In the genomic region with DNA sequence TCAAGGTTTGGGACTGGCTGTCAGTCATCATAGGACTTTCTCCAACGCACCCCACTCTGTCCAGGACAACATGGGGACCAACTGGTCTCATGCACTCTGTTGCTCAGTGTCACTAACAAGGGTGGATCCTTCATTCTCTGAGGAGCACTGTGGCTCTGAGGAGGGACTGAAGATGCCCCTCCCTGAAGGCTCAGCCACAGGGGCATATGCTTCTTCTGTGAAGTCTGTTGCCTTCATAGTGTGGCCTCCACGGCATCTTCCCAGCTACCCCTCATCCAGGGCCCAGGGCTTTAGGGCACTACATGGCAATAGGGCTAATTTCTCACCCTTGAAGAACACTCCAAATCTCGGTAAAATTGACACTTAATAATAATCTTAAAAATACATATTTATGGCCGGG, we compare ENCODE assay signal across 14 cellular contexts. TPM values are rescaled to one million over a fixed set of nuclear protein-coding genes. Genes with fewer than 3 reads are reported as not detected.
DNase-seq lines count a peak whose midpoint lies in the region; ATAC-seq, FAIRE-seq and TF ChIP-seq lines count a peak whose summit lies in the region.
"Had no signal": no experiment of that assay in that cellular context is flagged by ENCODE, and none has a peak within 500 bp of the region (broad histone marks: within the 10 kb centered on the region; RNA-seq: fewer than 3 reads in every experiment).

No MANE protein-coding gene starts in this region.

- peaks cover 25% of the 10 kb centered on the region for H3K4me1 Mint-ChIP-seq in activated CD8-positive, alpha-beta memory T cell treated with anti-CD3 and anti-CD28 coated beads, Interleukin-2, amount 10 ng/mL, durations not matched to agents 7 days and 5 days

- TF ChIP-seq EP300 in HepG2 (IDR thresholded peaks at IDR 0.05; ENCODE audit: low read depth in 2 of 2, low read length in 2 of 2): no peak
- TF ChIP-seq EP300 in HepG2 (CRISPR knock-in tag; IDR thresholded peaks at IDR 0.05; ENCODE audit: borderline replicate concordance): no peak

- H3K9me3 ChIP-seq in neuronal stem cell (replicated peaks in 1 of 2; ENCODE audit: control insufficient read depth in 2 of 2, insufficient read depth in 1 of 2, low read depth in 1 of 2, low read length in 2 of 2) (no peaks in the 10 kb centered on the region), HepG2 (ENCODE audit: low read length) (no peaks in the 10 kb centered on the region)
- H3K9me3 ChIP-seq: A549 had no signal

- H4K91ac ChIP-seq in neuronal stem cell (ENCODE audit: low read depth, low read length, poor library complexity): no peak overlapping the region

- no peak overlapping the region for H4K8ac ChIP-seq in neuronal stem cell (ENCODE audit: low read depth, low read length)

- in situ Hi-C loops in HepG2 (cut with HindIII; ENCODE audit: extremely low pct_ligation_motif_present, low pct_unique_long_range_greater_than_20kb): no loop called here

- H3K27me3 Mint-ChIP-seq in activated CD8-positive, alpha-beta memory T cell treated with anti-CD3 and anti-CD28 coated beads, Interleukin-2, amount 10 ng/mL, durations not matched to agents 7 days and 5 days: peaks cover 9% of the 10 kb centered on the region

- no peak for TF ChIP-seq RAD21 in HepG2 (CRISPR knock-in tag; IDR thresholded peaks at IDR 0.05)

- TF ChIP-seq POLR2A in HepG2 (IDR thresholded peaks at IDR 0.05; ENCODE audit: insufficient read depth in 1 of 2, low read depth in 2 of 2, low read length in 2 of 2): no peak

- H3K27me3 ChIP-seq in neuronal stem cell (ENCODE audit: control insufficient read depth in 3 of 3, insufficient read depth in 3 of 3, low read depth in 1 of 3, low read length in 3 of 3) (no peaks in the 10 kb centered on the region), HepG2 (ENCODE audit: control insufficient read depth in 1 of 2, insufficient read depth in 2 of 2, low read length in 2 of 2) (peaks cover 2 to 16% of the 10 kb centered on the region in 2 experiments; a peak in 3 of 5 replicates)

- no peak overlapping the region for H2BK5ac ChIP-seq in neuronal stem cell (ENCODE audit: low read length)

- H2BK12ac ChIP-seq in neuronal stem cell (ENCODE audit: low read length): no peak overlapping the region

- H3K4me3 ChIP-seq in neuronal stem cell (ENCODE audit: low read length in 2 of 2): no peak overlapping the region
- H3K4me3 ChIP-seq in HepG2 (replicated peaks in 1 of 3; ENCODE audit: insufficient read depth in 1 of 3, low read depth in 2 of 3, low read length in 3 of 3): no peak overlapping the region
- H3K4me3 ChIP-seq: A549 had no signal

- no peaks in the 10 kb centered on the region for H3K79me1 ChIP-seq in neuronal stem cell (ENCODE audit: low read depth, low read length)

- H3K4ac ChIP-seq in neuronal stem cell (ENCODE audit: low read length): no peak overlapping the region

- no peaks in the 10 kb centered on the region for H3K36me3 Mint-ChIP-seq in activated CD8-positive, alpha-beta memory T cell treated with anti-CD3 and anti-CD28 coated beads, Interleukin-2, amount 10 ng/mL, durations not matched to agents 7 days and 5 days
- H3K36me3 Mint-ChIP-seq: CD8-positive, alpha-beta T cell had no signal

- no peak overlapping the region for H3K4me3 Mint-ChIP-seq in activated CD8-positive, alpha-beta memory T cell treated with anti-CD3 and anti-CD28 coated beads, Interleukin-2, amount 10 ng/mL, durations not matched to agents 7 days and 5 days
- H3K4me3 Mint-ChIP-seq: CD8-positive, alpha-beta T cell had no signal

- TF ChIP-seq CTCF in HepG2 (CRISPR knock-in tag; IDR thresholded peaks at IDR 0.05): no peak

- DNase-seq in activated CD8-positive, alpha-beta memory T cell treated with anti-CD3 and anti-CD28 coated beads for 24 hours: peak; percentile 28
- no peak for DNase-seq in activated CD8-positive, alpha-beta memory T cell treated with anti-CD3 and anti-CD28 coated beads, Interleukin-2, amount 10 ng/mL, durations not matched to agents 7 days and 5 days
- DNase-seq in neuronal stem cell (ENCODE audit: low spot score): no peak
- DNase-seq in HepG2 (ENCODE audit: low spot score): no peak
- DNase-seq in SW480 (ENCODE audit: low spot score): no peak
- DNase-seq: AML-193; CD8-positive, alpha-beta T cell; DMS79 treated with DMSO at 0.1 percent for 48 hours; GF-D8; GOT3 had no signal

- WGBS in neuronal stem cell (ENCODE audit: extremely low coverage in 2 of 2, insufficient read length in 2 of 2, insufficient replicate concordance in 1 of 2), 2 donors: no CpG with 5 or more reads among the region's 4 CpGs
- WGBS in HepG2 (ENCODE audit: low lambda C conversion rate): 44% methylated on average over 4 of the region's 4 CpGs

- no peak for FAIRE-seq in HepG2 (lab: Jason Lieb, UNC)
- FAIRE-seq: A549 had no signal

- intact Hi-C loops in HepG2 (cut with micrococcal nuclease; ENCODE audit: unreplicated experiment): no loop called here

- H3K18ac ChIP-seq in neuronal stem cell (ENCODE audit: low read length): no peak overlapping the region

- no peaks in the 10 kb centered on the region for H3K79me2 ChIP-seq in HepG2 (ENCODE audit: insufficient read depth, low read length)

- no peak overlapping the region for H3K23ac ChIP-seq in neuronal stem cell (ENCODE audit: low read depth, low read length, poor library complexity)

- CTCF ChIA-PET in activated CD8-positive, alpha-beta memory T cell treated with anti-CD3 and anti-CD28 coated beads, Interleukin-2, amount 10 ng/mL, durations not matched to agents 7 days and 5 days (lab: Charles Lee): interaction anchor here (0.7 to 5.3 kb wide), 4 partner anchors 13 to 108 kb away, joined by 3 to 58 read pairs (median 16); partner anchors contain the start of genes DDX24, IFI27L1 and IFI27L2
- CTCF ChIA-PET in HepG2 (lab: Yijun Ruan, JAX; ENCODE audit: low intra/inter-chr PET ratio, low total read pairs): interaction anchor here (1.3 kb wide), 1 partner anchor 107 kb away, joined by 5 read pairs; no protein-coding TSS in a partner anchor

- H3K27ac ChIP-seq in neuronal stem cell (replicated peaks; ENCODE audit: low read length) (no peak overlapping the region), HepG2 (ENCODE audit: extremely low read length, insufficient read depth, low read length) (no peak overlapping the region)
- H3K27ac ChIP-seq: 22Rv1, A549 had no signal

- H2BK120ac ChIP-seq in neuronal stem cell (ENCODE audit: low read depth, low read length): no peak overlapping the region

- H3K27ac Mint-ChIP-seq in activated CD8-positive, alpha-beta memory T cell treated with anti-CD3 and anti-CD28 coated beads, Interleukin-2, amount 10 ng/mL, durations not matched to agents 7 days and 5 days: no peak overlapping the region
- H3K27ac Mint-ChIP-seq: CD8-positive, alpha-beta T cell had no signal

- H3K9me3 Mint-ChIP-seq in activated CD8-positive, alpha-beta memory T cell treated with anti-CD3 and anti-CD28 coated beads, Interleukin-2, amount 10 ng/mL, durations not matched to agents 7 days and 5 days (ENCODE audit: low read depth): no peaks in the 10 kb centered on the region
- H3K9me3 Mint-ChIP-seq: CD8-positive, alpha-beta T cell had no signal

- H3K9ac ChIP-seq in neuronal stem cell (ENCODE audit: low read depth, low read length, poor library complexity) (no peak overlapping the region), HepG2 (ENCODE audit: insufficient read depth, low read depth, low read length) (no peak overlapping the region)

- no peak overlapping the region for H3K14ac ChIP-seq in neuronal stem cell (ENCODE audit: low read length)

- no TSS peak for BruUV-seq in HepG2 (replicated peaks; lab: Mats Ljungman, UMichigan)

- H3K36me3 ChIP-seq in neuronal stem cell (replicated peaks in 1 of 2; ENCODE audit: control insufficient read depth in 2 of 2, insufficient read depth in 2 of 2, low read length in 2 of 2) (no peaks in the 10 kb centered on the region), HepG2 (replicated peaks in 1 of 2; ENCODE audit: control insufficient read depth in 1 of 2, insufficient read depth in 2 of 2, low read length in 2 of 2) (no peaks in the 10 kb centered on the region)

- H2BK15ac ChIP-seq in neuronal stem cell (ENCODE audit: low read length): no peak overlapping the region

- H4K20me1 ChIP-seq in HepG2 (ENCODE audit: insufficient read depth, low read length): no peaks in the 10 kb centered on the region

- peak overlapping the region; percentile 9 for H2AFZ ChIP-seq in neuronal stem cell (ENCODE audit: low read length)
- no peak overlapping the region for H2AFZ ChIP-seq in HepG2 (ENCODE audit: low read length)

- no peak for ATAC-seq in activated CD8-positive, alpha-beta memory T cell treated with anti-CD3 and anti-CD28 coated beads, Interleukin-2, amount 10 ng/mL, durations not matched to agents 7 days and 5 days
- ATAC-seq in esophagus mucosa: peak; percentile 28
- ATAC-seq in HepG2: no peak
- ATAC-seq in GM19351 (IDR thresholded peaks at IDR 0.05; ENCODE audit: unreplicated experiment): no peak

- H3K4me1 ChIP-seq in neuronal stem cell (ENCODE audit: control insufficient read depth in 2 of 2, insufficient read depth in 1 of 2, low read depth in 1 of 2, low read length in 2 of 2) (peaks cover 13 to 16% of the 10 kb centered on the region in 2 donors), HepG2 (ENCODE audit: insufficient read depth, low read length) (peaks cover 36% of the 10 kb centered on the region)
- H3K4me1 ChIP-seq: A549 had no signal

- H3K4me2 ChIP-seq in neuronal stem cell (ENCODE audit: insufficient read depth, low read length, poor library complexity, severe bottlenecking) (no peak overlapping the region), HepG2 (ENCODE audit: low read depth, low read length) (no peak overlapping the region)
- H3K4me2 ChIP-seq: A549 had no signal

- H2AK5ac ChIP-seq in neuronal stem cell (ENCODE audit: low read depth, low read length): no peak overlapping the region

- POLR2A ChIA-PET in HepG2 (lab: Yijun Ruan, JAX): no interaction called here

RNA-seq across cellular contexts. Expression of gene IFI27L2, which starts 14.3 kb away (rescaled TPM):
- total RNA-seq in activated CD8-positive, alpha-beta memory T cell treated with anti-CD3 and anti-CD28 coated beads, Interleukin-2, amount 10 ng/mL, durations not matched to agents 7 days and 5 days: 100 to 1,000 TPM in 1 of 2 experiments, 10 to 100 TPM in 1; 95.5 to 112 TPM
- total RNA-seq in esophagus mucosa: 30.8 TPM
- 69.0 TPM for polyA plus RNA-seq in neuronal stem cell (2013, experiment 1 of 2)
- 68.1 TPM for polyA plus RNA-seq in neuronal stem cell (2013, experiment 2 of 2)
- 4.3 and 6.0 TPM in 2 replicates for total RNA-seq in HepG2 (2016; rRNA removed; fragmentation: Illumina TruSeq; extraction: Trizol)
- total RNA-seq in HepG2 (2016; cell fraction: cytosol; rRNA removed; fragmentation: Illumina TruSeq; extraction: Trizol; ENCODE audit: low read depth): 2.5 and 3.2 TPM in 2 replicates
- 5.0 and 5.5 TPM in 2 replicates for total RNA-seq in HepG2 (2016; cell fraction: insoluble cytoplasmic fraction; rRNA removed; fragmentation: Illumina TruSeq; extraction: Trizol)
- total RNA-seq in HepG2 (2016; cell fraction: membrane; rRNA removed; fragmentation: Illumina TruSeq; extraction: Trizol): 3.6 and 3.7 TPM in 2 replicates
- total RNA-seq in HepG2 (2016; cell fraction: nucleus; rRNA removed; fragmentation: Illumina TruSeq; extraction: Trizol): 1.6 and 1.9 TPM in 2 replicates
- polyA plus RNA-seq in HepG2 (2011; rRNA removed): 4.8 and 6.9 TPM in 2 replicates
- 9.7 and 10.5 TPM in 2 replicates for polyA plus RNA-seq in HepG2 (2011; cell fraction: cytosol; rRNA removed)
- 3.1 and 4.9 TPM in 2 replicates for polyA plus RNA-seq in HepG2 (2011; cell fraction: nucleus; rRNA removed)
- 2.3 and 4.8 TPM in 2 replicates for polyA plus RNA-seq in HepG2 (2012)
- 3.7 and 4.6 TPM in 2 replicates for polyA plus RNA-seq in HepG2 (2016; cell fraction: cytosol; fragmentation: Illumina TruSeq; extraction: Trizol; ENCODE audit: low read depth)
- 6.3 and 6.5 TPM in 2 replicates for polyA plus RNA-seq in HepG2 (2016; cell fraction: insoluble cytoplasmic fraction; fragmentation: Illumina TruSeq; extraction: Trizol; ENCODE audit: low read depth)
- polyA plus RNA-seq in HepG2 (2016; cell fraction: membrane; fragmentation: Illumina TruSeq; extraction: Trizol; ENCODE audit: low read depth): 2.3 and 3.4 TPM in 2 replicates
- 2.8 and 4.6 TPM in 2 replicates for polyA plus RNA-seq in HepG2 (2016; cell fraction: nucleus; fragmentation: Illumina TruSeq; extraction: Trizol; ENCODE audit: insufficient read depth, low read depth)
- polyA minus RNA-seq in HepG2 (2011; rRNA and poly(A)+ RNA removed; ENCODE audit: low replicate concordance): 1.5 and 6.0 TPM in 2 replicates
- not detected in 2 replicates for polyA minus RNA-seq in HepG2 (2011; cell fraction: cytosol; rRNA and poly(A)+ RNA removed)
- 1.1 TPM in 1 of 2 replicates, not detected in the other for polyA minus RNA-seq in HepG2 (2011; cell fraction: nucleus; rRNA and poly(A)+ RNA removed)

RNA-seq across cellular contexts. Expression of gene PPP4R4, which starts 30.4 kb away (rescaled TPM):
- under 1 TPM; 0.64 to 0.68 TPM for total RNA-seq in activated CD8-positive, alpha-beta memory T cell treated with anti-CD3 and anti-CD28 coated beads, Interleukin-2, amount 10 ng/mL, durations not matched to agents 7 days and 5 days
- 0.04 TPM for total RNA-seq in esophagus mucosa
- 11.8 TPM for polyA plus RNA-seq in neuronal stem cell (2013, experiment 1 of 2)
- 12.4 TPM for polyA plus RNA-seq in neuronal stem cell (2013, experiment 2 of 2)
- total RNA-seq in HepG2 (2016; rRNA removed; fragmentation: Illumina TruSeq; extraction: Trizol): 19.8 and 21.2 TPM in 2 replicates
- total RNA-seq in HepG2 (2016; cell fraction: cytosol; rRNA removed; fragmentation: Illumina TruSeq; extraction: Trizol; ENCODE audit: low read depth): 11.0 and 11.2 TPM in 2 replicates
- total RNA-seq in HepG2 (2016; cell fraction: insoluble cytoplasmic fraction; rRNA removed; fragmentation: Illumina TruSeq; extraction: Trizol): 18.6 and 21.8 TPM in 2 replicates
- total RNA-seq in HepG2 (2016; cell fraction: membrane; rRNA removed; fragmentation: Illumina TruSeq; extraction: Trizol): 22.0 and 22.8 TPM in 2 replicates
- 30.3 and 33.4 TPM in 2 replicates for total RNA-seq in HepG2 (2016; cell fraction: nucleus; rRNA removed; fragmentation: Illumina TruSeq; extraction: Trizol)
- 6.9 and 9.5 TPM in 2 replicates for polyA plus RNA-seq in HepG2 (2011; rRNA removed)
- polyA plus RNA-seq in HepG2 (2011; cell fraction: cytosol; rRNA removed): 3.2 and 4.3 TPM in 2 replicates
- 5.9 and 7.3 TPM in 2 replicates for polyA plus RNA-seq in HepG2 (2011; cell fraction: nucleus; rRNA removed)
- polyA plus RNA-seq in HepG2 (2012): 6.4 and 9.4 TPM in 2 replicates
- polyA plus RNA-seq in HepG2 (2016; cell fraction: cytosol; fragmentation: Illumina TruSeq; extraction: Trizol; ENCODE audit: low read depth): 9.3 and 13.3 TPM in 2 replicates
- polyA plus RNA-seq in HepG2 (2016; cell fraction: insoluble cytoplasmic fraction; fragmentation: Illumina TruSeq; extraction: Trizol; ENCODE audit: low read depth): 20.1 and 21.1 TPM in 2 replicates
- 13.0 and 13.8 TPM in 2 replicates for polyA plus RNA-seq in HepG2 (2016; cell fraction: membrane; fragmentation: Illumina TruSeq; extraction: Trizol; ENCODE audit: low read depth)
- polyA plus RNA-seq in HepG2 (2016; cell fraction: nucleus; fragmentation: Illumina TruSeq; extraction: Trizol; ENCODE audit: insufficient read depth, low read depth): 21.4 and 24.0 TPM in 2 replicates
- 22.1 TPM in 1 of 2 replicates, not detected in the other for polyA minus RNA-seq in HepG2 (2011; rRNA and poly(A)+ RNA removed; ENCODE audit: low replicate concordance)
- polyA minus RNA-seq in HepG2 (2011; cell fraction: cytosol; rRNA and poly(A)+ RNA removed): 3.2 and 7.4 TPM in 2 replicates
- polyA minus RNA-seq in HepG2 (2011; cell fraction: nucleus; rRNA and poly(A)+ RNA removed): 49.6 and 60.8 TPM in 2 replicates
- total RNA-seq: CD8-positive, alpha-beta T cell had no signal

RNA-seq across cellular contexts. Expression of gene IFI27, which starts 33.2 kb away (rescaled TPM):
- total RNA-seq in activated CD8-positive, alpha-beta memory T cell treated with anti-CD3 and anti-CD28 coated beads, Interleukin-2, amount 10 ng/mL, durations not matched to agents 7 days and 5 days: 100 to 1,000 TPM in 1 of 2 experiments, 10 to 100 TPM in 1; 81.5 to 325 TPM
- total RNA-seq in esophagus mucosa: 70.2 TPM
- polyA plus RNA-seq in neuronal stem cell (2013, experiment 1 of 2): 8.0 TPM
- polyA plus RNA-seq in neuronal stem cell (2013, experiment 2 of 2): 8.8 TPM
- total RNA-seq in HepG2 (2016; rRNA removed; fragmentation: Illumina TruSeq; extraction: Trizol): 1.2 and 2.0 TPM in 2 replicates
- 1.2 TPM in 1 of 2 replicates, not detected in the other for total RNA-seq in HepG2 (2016; cell fraction: cytosol; rRNA removed; fragmentation: Illumina TruSeq; extraction: Trizol; ENCODE audit: low read depth)
- total RNA-seq in HepG2 (2016; cell fraction: insoluble cytoplasmic fraction; rRNA removed; fragmentation: Illumina TruSeq; extraction: Trizol): 1.4 and 1.6 TPM in 2 replicates
- 0.80 and 1.1 TPM in 2 replicates for total RNA-seq in HepG2 (2016; cell fraction: membrane; rRNA removed; fragmentation: Illumina TruSeq; extraction: Trizol)
- 1.3 and 2.1 TPM in 2 replicates for total RNA-seq in HepG2 (2016; cell fraction: nucleus; rRNA removed; fragmentation: Illumina TruSeq; extraction: Trizol)
- polyA plus RNA-seq in HepG2 (2011; rRNA removed): 1.7 and 2.3 TPM in 2 replicates
- 2.5 and 3.5 TPM in 2 replicates for polyA plus RNA-seq in HepG2 (2011; cell fraction: cytosol; rRNA removed)
- 2.2 and 2.7 TPM in 2 replicates for polyA plus RNA-seq in HepG2 (2011; cell fraction: nucleus; rRNA removed)
- 1.0 and 1.3 TPM in 2 replicates for polyA plus RNA-seq in HepG2 (2012)
- polyA plus RNA-seq in HepG2 (2016; cell fraction: cytosol; fragmentation: Illumina TruSeq; extraction: Trizol; ENCODE audit: low read depth): 0.75 and 0.84 TPM in 2 replicates
- 0.77 and 0.79 TPM in 2 replicates for polyA plus RNA-seq in HepG2 (2016; cell fraction: insoluble cytoplasmic fraction; fragmentation: Illumina TruSeq; extraction: Trizol; ENCODE audit: low read depth)
- polyA plus RNA-seq in HepG2 (2016; cell fraction: membrane; fragmentation: Illumina TruSeq; extraction: Trizol; ENCODE audit: low read depth): 0.64 and 1.1 TPM in 2 replicates
- polyA plus RNA-seq in HepG2 (2016; cell fraction: nucleus; fragmentation: Illumina TruSeq; extraction: Trizol; ENCODE audit: insufficient read depth, low read depth): 2.4 and 2.5 TPM in 2 replicates
- polyA minus RNA-seq in HepG2 (2011; rRNA and poly(A)+ RNA removed; ENCODE audit: low replicate concordance): 2.4 and 59.0 TPM in 2 replicates
- not detected in 2 replicates for polyA minus RNA-seq in HepG2 (2011; cell fraction: cytosol; rRNA and poly(A)+ RNA removed)
- 0.39 and 1.1 TPM in 2 replicates for polyA minus RNA-seq in HepG2 (2011; cell fraction: nucleus; rRNA and poly(A)+ RNA removed)

Comparison
In these comparisons a context has a peak if more than half of its experiments do, and no peak if none do; other contexts are left out.
1. RNA of gene PPP4R4, which starts 30.4 kb away (total RNA-seq): 11.0 to 33.4 TPM in HepG2; 0.64 to 0.68 TPM in activated CD8-positive, alpha-beta memory T cell treated with anti-CD3 and anti-CD28 coated beads, Interleukin-2, amount 10 ng/mL, durations not matched to agents 7 days and 5 days and 0.04 TPM in esophagus mucosa (single experiment); every median in the first group is over 4 times any median in the second.
2. RNA of gene IFI27, which starts 33.2 kb away (total RNA-seq): 81.5 to 325 TPM in activated CD8-positive, alpha-beta memory T cell treated with anti-CD3 and anti-CD28 coated beads, Interleukin-2, amount 10 ng/mL, durations not matched to agents 7 days and 5 days and 70.2 TPM in esophagus mucosa (single experiment); 0.80 to 2.1 TPM in HepG2; every median in the first group is over 10 times any median in the second.